Comparison of ENCODE assay signal across 11 cellular contexts in genomic region chr5:108259306-108259705, GRCh38.
DNase-seq lines count a peak whose midpoint lies in the region; ATAC-seq and TF ChIP-seq lines count a peak whose summit lies in the region.
"Had no signal": no experiment of that assay in that cellular context is flagged by ENCODE, and none has a peak within 500 bp of the region (broad histone marks: within the 10 kb centered on the region; RNA-seq: fewer than 3 reads in every experiment).

No MANE protein-coding gene starts in this region.

- no peaks in the 10 kb centered on the region for H3K9me3 ChIP-seq in lung (ENCODE audit: control insufficient read depth in 2 of 2, insufficient read depth in 1 of 2, low read length in 1 of 2)
- H3K9me3 ChIP-seq in mucosa of descending colon: no peaks in the 10 kb centered on the region

- peak; percentile 52 for ATAC-seq in HG02588 (IDR thresholded peaks at IDR 0.05; ENCODE audit: unreplicated experiment)
- ATAC-seq in lung (ENCODE audit: insufficient read depth, low FRiP score): peak; percentile 43
- no peak for ATAC-seq in mucosa of descending colon
- ATAC-seq in GM18909 (IDR thresholded peaks at IDR 0.05; ENCODE audit: poor library complexity, unreplicated experiment): no peak
- ATAC-seq: stimulated activated memory B cell treated with anti-CD40 and anti-IgM and Interleukin-4, amounts not matched to agents 10 μg/mL and 1 μg/mL and 100 μg/mL, for 72 hours had no signal

- no peaks in the 10 kb centered on the region for H3K36me3 ChIP-seq in lung (ENCODE audit: control insufficient read depth in 2 of 2, insufficient read depth in 2 of 2, low read length in 2 of 2)
- H3K36me3 ChIP-seq in mucosa of descending colon (ENCODE audit: low read depth): no peaks in the 10 kb centered on the region

- no peaks in the 10 kb centered on the region for H3K27me3 ChIP-seq in lung (ENCODE audit: control insufficient read depth, insufficient read depth)

- no peak overlapping the region for H3K27ac ChIP-seq in lung (ENCODE audit: low read depth in 1 of 2, low read length in 1 of 2)

- intact Hi-C loops in mucosa of descending colon (cut with DNase I, micrococcal nuclease): no loop called here

- no peaks in the 10 kb centered on the region for H3K4me1 ChIP-seq in lung (ENCODE audit: control insufficient read depth in 2 of 2, insufficient read depth in 2 of 2, low read length in 2 of 2)
- H3K4me1 ChIP-seq in mucosa of descending colon (ENCODE audit: low read depth): peaks cover 12% of the 10 kb centered on the region

- H3K4me3 ChIP-seq in lung (no peak overlapping the region), mucosa of descending colon (no peak overlapping the region)

- TF ChIP-seq CTCF in lung (IDR thresholded peaks at IDR 0.05; ENCODE audit: control extremely low read depth, extremely low read depth) (no peak), mucosa of descending colon (IDR thresholded peaks at IDR 0.05) (no peak)

- WGBS in lung, 2 donors: 31 to 57% methylated on average over 1 of the region's 1 CpG

- DNase-seq in ELR (ENCODE audit: low read depth) (peak; percentile 37), astrocyte of the hippocampus (ENCODE audit: low read depth, low spot score) (peak; percentile 46), lung (ENCODE audit: low spot score) (no peak), mucosa of descending colon (no peak), NCI-H82 (lab: John Stamatoyannopoulos, UW) (no peak)
- DNase-seq in activated CD4-positive, alpha-beta T cell treated with anti-CD3 and anti-CD28 coated beads for 1 hour: no peak
- DNase-seq: activated CD4-positive, alpha-beta T cell treated with anti-CD3 and anti-CD28 coated beads for 48 hours; NCI-H1694 treated with DMSO at 0.1 percent for 48 hours had no signal

Comparison
In these comparisons a context has a peak if more than half of its experiments do, and no peak if none do; other contexts are left out.
1. DNase-seq: peak in ELR (single experiment) and astrocyte of the hippocampus (single experiment); none in lung (single experiment), mucosa of descending colon (0 of 3), NCI-H82 (single experiment) and activated CD4-positive, alpha-beta T cell treated with anti-CD3 and anti-CD28 coated beads for 1 hour (single experiment).
2. ATAC-seq: peak in HG02588 (single experiment) and lung (single experiment); none in mucosa of descending colon (single experiment) and GM18909 (single experiment).